In genomic region chr7:130070900-130071622, GRCh38 we compare ENCODE assay signal across 8 cellular contexts. TPM values are rescaled to one million over a fixed set of nuclear protein-coding genes. Genes with fewer than 3 reads are reported as not detected.
DNase-seq lines count a peak whose midpoint lies in the region; ATAC-seq and TF ChIP-seq lines count a peak whose summit lies in the region.

No MANE protein-coding gene starts in this region.

- H3K79me2 ChIP-seq in GM23248 (ENCODE audit: insufficient read depth): peaks cover 55% of the 10 kb centered on the region

- H3K9ac ChIP-seq in GM23248 (peak overlapping the region; percentile 75), endocrine pancreas (ENCODE audit: control insufficient read depth, insufficient read depth, low read length) (peak overlapping the region; percentile 88)

- H3K4me2 ChIP-seq in GM23248 (ENCODE audit: unreplicated experiment): peak overlapping the region; percentile 99

- peak overlapping the region; percentile 86 for H3K27ac Mint-ChIP-seq in CD4-positive, alpha-beta T cell
- peak overlapping the region; percentile 79 to 97 (median 90) for H3K27ac Mint-ChIP-seq in naive thymus-derived CD4-positive, alpha-beta T cell

- peaks cover 18% of the 10 kb centered on the region for H3K36me3 Mint-ChIP-seq in CD4-positive, alpha-beta T cell (ENCODE audit: low read depth)
- peaks cover 0 to 9% (median 0%) of the 10 kb centered on the region in 5 donors for H3K36me3 Mint-ChIP-seq in naive thymus-derived CD4-positive, alpha-beta T cell

- peak overlapping the region; percentile 96 for H3K4me3 Mint-ChIP-seq in CD4-positive, alpha-beta T cell
- H3K4me3 Mint-ChIP-seq in naive thymus-derived CD4-positive, alpha-beta T cell: peak overlapping the region; percentile 80 to 95 (median 92)

- CTCF ChIA-PET in CD4-positive, alpha-beta T cell (lab: Charles Lee): interaction anchor here (0.6 to 1.6 kb wide), 3 partner anchors 8 to 75 kb away, joined by 3 to 6 read pairs (median 4); partner anchors contain the start of gene ZC3HC1
- CTCF ChIA-PET in naive thymus-derived CD4-positive, alpha-beta T cell (lab: Charles Lee): interaction anchor here (0.9 to 2.9 kb wide), 5 partner anchors 13 to 687 kb away, joined by 3 to 13 read pairs (median 5); no protein-coding TSS in a partner anchor

- no peaks in the 10 kb centered on the region for H3K9me3 Mint-ChIP-seq in CD4-positive, alpha-beta T cell
- H3K9me3 Mint-ChIP-seq in naive thymus-derived CD4-positive, alpha-beta T cell: peaks cover 0 to 5% (median 0%) of the 10 kb centered on the region in 11 donors

- WGBS in GM23248 (ENCODE audit: low coverage in 1 of 2, low lambda C conversion rate in 2 of 2, missing lambda C conversion rate in 2 of 2), 2 experiments: 1 to 2% methylated on average over 10 of the region's 10 CpGs

- H3K4me3 ChIP-seq in GM23248 (peak overlapping the region; percentile 97), endocrine pancreas (ENCODE audit: control insufficient read depth, insufficient read depth, low read length) (peak overlapping the region; percentile 92)
- H3K4me3 ChIP-seq in naive thymus-derived CD4-positive, alpha-beta T cell (ENCODE audit: low read length): peak overlapping the region; percentile 54

- no peaks in the 10 kb centered on the region for H4K20me1 ChIP-seq in GM23248 (ENCODE audit: insufficient read depth)

- peak overlapping the region; percentile 100 for H2AFZ ChIP-seq in GM23248

- no peak for DNase-seq in CD4-positive, alpha-beta T cell
- peak; percentile 48 for DNase-seq in GM23248
- DNase-seq in RKO (ENCODE audit: low spot score): peak; percentile 54
- DNase-seq in naive thymus-derived CD4-positive, alpha-beta T cell: peak in 1 of 9 donors; percentile 5
- DNase-seq in posterior cingulate gyrus: no peak
- no peak for DNase-seq in activated CD4-positive, CD25-positive, alpha-beta regulatory T cell (lab: John Stamatoyannopoulos, UW)
- no peak for DNase-seq in DMS153 treated with DMSO at 0.1 percent for 48 hours (lab: John Stamatoyannopoulos, UW; ENCODE audit: unreplicated experiment)

- POLR2A ChIA-PET in CD4-positive, alpha-beta T cell (lab: Charles Lee): no interaction called here
- POLR2A ChIA-PET in naive thymus-derived CD4-positive, alpha-beta T cell (lab: Charles Lee): interaction anchor here (0.7 to 2.0 kb wide), 4 partner anchors 9 to 687 kb away, joined by 3 to 11 read pairs (median 6); partner anchors contain the start of genes TMEM209 and ZC3HC1

- intact Hi-C loops in CD4-positive, alpha-beta T cell (cut with DNase I, micrococcal nuclease): loop anchor here (1.0 to 5.0 kb wide), 7 partner anchors 20 to 1014 kb away; partner anchors contain the start of genes COPG2 (in 1 of the 2), MEST (in 1 of the 2), TMEM209 (in 1 of the 2) and TNPO3 (in 1 of the 2)
- intact Hi-C loops in naive thymus-derived CD4-positive, alpha-beta T cell (cut with micrococcal nuclease): loop anchor here (1.0 to 5.0 kb wide), 20 partner anchors 12 to 1727 kb away; partner anchors contain the start of genes CEP41 (in 2 of the 2), COPG2 (in 2 of the 2), TMEM209 (in 2 of the 2) and AHCYL2 (in 1 of the 2)
- intact Hi-C loops in posterior cingulate gyrus (cut with DNase I): loop anchor here (2.0 to 10.0 kb wide), 3 partner anchors 20 to 684 kb away; partner anchors contain the start of genes COPG2 and ZC3HC1

- H3K27me3 ChIP-seq in CD4-positive, alpha-beta T cell (ENCODE audit: control insufficient read depth, insufficient read depth, low read length): no peaks in the 10 kb centered on the region
- no peaks in the 10 kb centered on the region for H3K27me3 ChIP-seq in GM23248 (replicated peaks; ENCODE audit: insufficient read depth)
- no peaks in the 10 kb centered on the region for H3K27me3 ChIP-seq in endocrine pancreas (ENCODE audit: control insufficient read depth, insufficient read depth, low read length)
- H3K27me3 ChIP-seq in naive thymus-derived CD4-positive, alpha-beta T cell (ENCODE audit: control insufficient read depth in 2 of 2, insufficient read depth in 2 of 2, low read length in 2 of 2): no peaks in the 10 kb centered on the region

- in situ Hi-C loops in GM23248 (cut with MboI): loop anchor here (25.0 kb wide), 1 partner anchor 691 kb away; no protein-coding TSS in a partner anchor

- H3K9me3 ChIP-seq in CD4-positive, alpha-beta T cell (ENCODE audit: control insufficient read depth, low read length): no peaks in the 10 kb centered on the region
- H3K9me3 ChIP-seq in GM23248 (ENCODE audit: low read depth): no peaks in the 10 kb centered on the region
- H3K9me3 ChIP-seq in endocrine pancreas (ENCODE audit: control insufficient read depth, low read length): no peaks in the 10 kb centered on the region
- no peaks in the 10 kb centered on the region for H3K9me3 ChIP-seq in naive thymus-derived CD4-positive, alpha-beta T cell (ENCODE audit: control insufficient read depth in 2 of 3, low read length in 3 of 3)

- H3F3A ChIP-seq in GM23248 (ENCODE audit: insufficient read depth): peaks cover 14% of the 10 kb centered on the region

- H3K9me2 ChIP-seq in GM23248 (ENCODE audit: insufficient read depth): no peaks in the 10 kb centered on the region

- H3K36me3 ChIP-seq in GM23248 (ENCODE audit: low read depth) (no peaks in the 10 kb centered on the region), endocrine pancreas (ENCODE audit: control insufficient read depth, insufficient read depth, low read length) (no peaks in the 10 kb centered on the region)
- H3K36me3 ChIP-seq in naive thymus-derived CD4-positive, alpha-beta T cell (ENCODE audit: control insufficient read depth in 2 of 3, insufficient read depth in 3 of 3, low read length in 3 of 3): no peaks in the 10 kb centered on the region

- no peak for TF ChIP-seq CTCF in CD4-positive, alpha-beta T cell (IDR thresholded peaks at IDR 0.05)

- H3K4me1 Mint-ChIP-seq in CD4-positive, alpha-beta T cell (ENCODE audit: low read depth): peaks cover 56% of the 10 kb centered on the region
- H3K4me1 Mint-ChIP-seq in naive thymus-derived CD4-positive, alpha-beta T cell: peaks cover 34 to 59% (median 50%) of the 10 kb centered on the region in 7 donors

- ATAC-seq in CD4-positive, alpha-beta T cell (ENCODE audit: poor library complexity): no peak
- no peak for ATAC-seq in naive thymus-derived CD4-positive, alpha-beta T cell

- H3K27ac ChIP-seq in CD4-positive, alpha-beta T cell (ENCODE audit: low read depth, low read length): peak overlapping the region; percentile 62
- H3K27ac ChIP-seq in GM23248: peak overlapping the region; percentile 47
- H3K27ac ChIP-seq in naive thymus-derived CD4-positive, alpha-beta T cell (ENCODE audit: low read depth, low read length): peak overlapping the region; percentile 82

- H3K4me1 ChIP-seq in GM23248 (ENCODE audit: insufficient read depth): peaks cover 18% of the 10 kb centered on the region
- H3K4me1 ChIP-seq in endocrine pancreas (ENCODE audit: control insufficient read depth, insufficient read depth, low read length): peaks cover 16% of the 10 kb centered on the region
- peaks cover 12 to 18% of the 10 kb centered on the region in 2 donors for H3K4me1 ChIP-seq in naive thymus-derived CD4-positive, alpha-beta T cell (ENCODE audit: control insufficient read depth in 2 of 2, insufficient read depth in 2 of 2, low read length in 2 of 2)

- no peaks in the 10 kb centered on the region for H3K27me3 Mint-ChIP-seq in CD4-positive, alpha-beta T cell
- H3K27me3 Mint-ChIP-seq in naive thymus-derived CD4-positive, alpha-beta T cell: peaks cover 0 to 2% (median 0%) of the 10 kb centered on the region in 5 donors

RNA-seq across cellular contexts. Expression of gene KLHDC10, which starts 0.7 kb away (rescaled TPM):
- 1 to 10 TPM; 7.0 to 8.8 TPM for total RNA-seq in CD4-positive, alpha-beta T cell
- total RNA-seq in GM23248 (2014; rRNA removed; shearing (Covaris generic)): 15.8 and 18.2 TPM in 2 replicates
- 3.3 and 3.4 TPM in 2 replicates for polyA plus RNA-seq in GM23248 (2016; fragmentation: Nextera tagmentation; extraction: Ambion mirVana)
- 10 to 100 TPM; 14.5 to 20.4 (median 17.3) TPM for total RNA-seq in naive thymus-derived CD4-positive, alpha-beta T cell
- polyA plus RNA-seq in naive thymus-derived CD4-positive, alpha-beta T cell: 1 to 10 TPM; 1.2 to 3.4 TPM

RNA-seq across cellular contexts. Expression of gene ZC3HC1, which starts 19.9 kb away (rescaled TPM):
- 1 to 10 TPM; 5.7 to 7.2 TPM for total RNA-seq in CD4-positive, alpha-beta T cell
- total RNA-seq in GM23248 (2014; rRNA removed; shearing (Covaris generic)): 15.7 and 20.1 TPM in 2 replicates
- polyA plus RNA-seq in GM23248 (2016; fragmentation: Nextera tagmentation; extraction: Ambion mirVana): 22.1 and 22.4 TPM in 2 replicates
- total RNA-seq in naive thymus-derived CD4-positive, alpha-beta T cell: 10 to 100 TPM; 11.1 to 19.8 (median 18.7) TPM
- 10 to 100 TPM; 11.8 to 20.0 TPM for polyA plus RNA-seq in naive thymus-derived CD4-positive, alpha-beta T cell

Comparison
In these comparisons a context has a peak if more than half of its experiments do, and no peak if none do; other contexts are left out.
1. DNase-seq: peak in GM23248 (single experiment) and RKO (single experiment); none in CD4-positive, alpha-beta T cell (0 of 10), posterior cingulate gyrus (0 of 10), activated CD4-positive, CD25-positive, alpha-beta regulatory T cell (0 of 4) and DMS153 treated with DMSO at 0.1 percent for 48 hours (single experiment).
2. Peak in every context shown above with its lines, with median percentiles within 50 percentile points of each other: H3K27ac ChIP-seq and H3K4me3 ChIP-seq.